ENCODE assay signal across 14 cellular contexts in the genomic region with DNA sequence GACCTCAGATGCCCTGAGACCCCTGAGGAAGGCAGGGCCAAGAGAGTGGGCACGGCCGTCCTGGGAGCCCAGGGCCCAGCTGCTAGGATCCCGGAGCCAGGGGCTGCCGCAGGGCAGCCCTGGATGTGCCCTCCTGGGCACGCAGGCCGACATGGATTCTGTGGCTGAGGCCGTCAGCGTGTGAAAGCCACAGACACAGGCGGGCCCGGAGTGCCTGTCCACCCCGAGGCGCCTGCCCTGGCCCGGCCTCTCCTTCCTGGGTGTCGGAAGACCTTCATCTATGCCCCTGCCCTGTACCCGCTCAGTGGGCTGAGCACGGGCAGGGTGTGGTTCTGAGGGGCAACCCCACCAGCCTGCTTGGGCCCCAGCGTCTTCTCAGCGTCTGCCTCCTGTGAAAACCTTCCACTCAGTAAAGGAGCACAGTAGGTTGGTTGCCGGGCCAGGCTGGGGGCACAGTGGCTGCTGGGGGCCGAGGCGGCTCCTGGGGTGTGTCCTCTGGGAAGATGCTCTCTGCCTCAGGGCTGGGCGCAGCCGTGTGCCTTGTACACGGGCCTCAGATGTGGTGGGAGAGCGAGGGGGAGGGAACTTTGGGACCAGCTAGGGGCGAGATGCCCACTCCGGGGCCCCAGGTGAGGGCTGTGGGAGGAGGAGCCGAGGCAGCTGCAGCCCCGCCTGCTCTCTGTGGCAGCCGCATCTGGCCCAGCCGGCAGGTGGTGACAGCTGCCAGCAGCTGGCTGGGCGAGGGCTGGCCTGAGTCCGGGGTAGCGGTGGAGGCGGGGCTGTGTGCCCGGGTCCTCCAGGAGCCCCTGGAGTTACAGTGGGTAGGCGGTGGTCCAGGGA. TPM values are rescaled to one million over a fixed set of nuclear protein-coding genes. Genes with fewer than 3 reads are reported as not detected.
DNase-seq lines count a peak whose midpoint lies in the region; ATAC-seq, FAIRE-seq and TF ChIP-seq lines count a peak whose summit lies in the region.
"Had no signal": no experiment of that assay in that cellular context is flagged by ENCODE, and none has a peak within 500 bp of the region (broad histone marks: within the 10 kb centered on the region; RNA-seq: fewer than 3 reads in every experiment).

No MANE protein-coding gene starts in this region.

- H3K4me2 ChIP-seq in K562 (ENCODE audit: insufficient read depth, low read length): no peak overlapping the region

- no peaks in the 10 kb centered on the region for H4K20me1 ChIP-seq in K562 (replicated peaks; ENCODE audit: control insufficient read depth, insufficient read depth, low read length)

- in situ Hi-C loops in K562 (cut with MboI): no loop called here

- H3K9ac ChIP-seq in K562 (ENCODE audit: insufficient read depth in 1 of 2, low read depth in 2 of 2, low read length in 2 of 2): no peak overlapping the region

- peak; percentile 50 for TF ChIP-seq CTCF in LNCaP clone FGC (IDR thresholded peaks at IDR 0.05; ENCODE audit: control insufficient read depth, extremely low read depth, insufficient read depth)
- peak in 1 of 3 experiments; percentile 17; a peak in 1 of 6 replicates for TF ChIP-seq CTCF in K562 (IDR thresholded peaks at IDR 0.05 in 2 of 3, conservative IDR thresholded peaks at IDR 0.05 in 1 of 3; ENCODE audit: insufficient read depth in 2 of 3, low read depth in 1 of 3, low read length in 3 of 3)
- no peak for TF ChIP-seq CTCF in stomach (IDR thresholded peaks at IDR 0.05)
- TF ChIP-seq CTCF in type B pancreatic cell (conservative IDR thresholded peaks at IDR 0.05): no peak

- peaks cover 3 to 93% of the 10 kb centered on the region in 2 experiments; a peak in 4 of 5 replicates for H3K4me1 ChIP-seq in K562 (replicated peaks in 1 of 2; ENCODE audit: control insufficient read depth in 2 of 2, insufficient read depth in 2 of 2, low read length in 2 of 2)
- H3K4me1 ChIP-seq in stomach: peaks cover 28 to 71% (median 63%) of the 10 kb centered on the region in 4 donors
- H3K4me1 ChIP-seq: upper lobe of right lung had no signal

- WGBS in K562 (ENCODE audit: insufficient coverage, low coverage, missing lambda C conversion rate): 36% methylated on average over 22 of the region's 37 CpGs
- 51 to 64% (median 53%) methylated on average over 14 to 37 of the region's 37 CpGs for WGBS in stomach, 5 donors

- no peak for DNase-seq in activated CD8-positive, alpha-beta memory T cell treated with anti-CD3 and anti-CD28 coated beads, Interleukin-2, amount 10 ng/mL, durations not matched to agents 7 days and 5 days
- no peak for DNase-seq in activated CD8-positive, alpha-beta memory T cell treated with anti-CD3 and anti-CD28 coated beads, Interleukin-2, amount 50 U/mL, for 48 hours
- DNase-seq in LNCaP clone FGC (ENCODE audit: low read depth): no peak
- peak in 1 of 4 experiments; percentile 46 for DNase-seq in K562 (ENCODE audit: extremely low read depth in 1 of 4, low spot score in 3 of 4)
- peak; percentile 49 for DNase-seq in stomach
- DNase-seq in type B pancreatic cell (ENCODE audit: extremely low spot score, unreplicated experiment): no peak
- DNase-seq in natural killer cell treated with Interleukin-12 subunit alpha and Interleukin-12 subunit beta and Interleukin-15 and Interleukin-18, amount 100 ng/mL, for 72 hours (ENCODE audit: low spot score): no peak
- DNase-seq in AG20443 (ENCODE audit: low spot score): no peak
- DNase-seq: AML-193, GDM1, kidney, upper lobe of right lung had no signal

- 0 out of 5 replicates have a peak, but pooled peaks cover 0 to 6% of the 10 kb centered on the region in 2 experiments for H3K27me3 ChIP-seq in K562 (ENCODE audit: control insufficient read depth in 2 of 2, insufficient read depth in 2 of 2, low read length in 2 of 2)
- H3K27me3 ChIP-seq in stomach: peaks cover 0 to 53% (median 8%) of the 10 kb centered on the region in 3 donors

- CTCF ChIA-PET in activated CD8-positive, alpha-beta memory T cell treated with anti-CD3 and anti-CD28 coated beads, Interleukin-2, amount 10 ng/mL, durations not matched to agents 7 days and 5 days (lab: Charles Lee): no interaction called here
- CTCF ChIA-PET in K562 (lab: Yijun Ruan, JAX; ENCODE audit: low intra/inter-chr PET ratio): no interaction called here

- H3K4me3 Mint-ChIP-seq in activated CD8-positive, alpha-beta memory T cell treated with anti-CD3 and anti-CD28 coated beads, Interleukin-2, amount 10 ng/mL, durations not matched to agents 7 days and 5 days: no peak overlapping the region
- no peak overlapping the region for H3K4me3 Mint-ChIP-seq in type B pancreatic cell
- no peak overlapping the region for H3K4me3 Mint-ChIP-seq in natural killer cell treated with Interleukin-12 subunit alpha and Interleukin-12 subunit beta and Interleukin-15 and Interleukin-18, amount 100 ng/mL, for 72 hours

- intact Hi-C loops in K562 (cut with micrococcal nuclease) (no loop called here), stomach (cut with DNase I; ENCODE audit: low total_unique reads) (no loop called here)

- no peaks in the 10 kb centered on the region for H3K36me3 Mint-ChIP-seq in activated CD8-positive, alpha-beta memory T cell treated with anti-CD3 and anti-CD28 coated beads, Interleukin-2, amount 10 ng/mL, durations not matched to agents 7 days and 5 days
- no peaks in the 10 kb centered on the region for H3K36me3 Mint-ChIP-seq in type B pancreatic cell
- no peaks in the 10 kb centered on the region for H3K36me3 Mint-ChIP-seq in natural killer cell treated with Interleukin-12 subunit alpha and Interleukin-12 subunit beta and Interleukin-15 and Interleukin-18, amount 100 ng/mL, for 72 hours

- no peak overlapping the region for H3K27ac ChIP-seq in K562 (ENCODE audit: extremely low read depth, low read depth, low read length)
- no peak overlapping the region for H3K27ac ChIP-seq in stomach
- H3K27ac ChIP-seq: upper lobe of right lung had no signal

- no peaks in the 10 kb centered on the region for H3K9me3 ChIP-seq in K562 (replicated peaks; ENCODE audit: control insufficient read depth, insufficient read depth, low read depth, low read length)
- no peaks in the 10 kb centered on the region for H3K9me3 ChIP-seq in stomach
- H3K9me3 ChIP-seq: upper lobe of right lung had no signal

- no peak for TF ChIP-seq POLR2A in K562 (conservative IDR thresholded peaks at IDR 0.05)
- no peak for TF ChIP-seq POLR2A in stomach (IDR thresholded peaks at IDR 0.05)

- no peaks in the 10 kb centered on the region for H3K27me3 Mint-ChIP-seq in activated CD8-positive, alpha-beta memory T cell treated with anti-CD3 and anti-CD28 coated beads, Interleukin-2, amount 10 ng/mL, durations not matched to agents 7 days and 5 days
- no peaks in the 10 kb centered on the region for H3K27me3 Mint-ChIP-seq in type B pancreatic cell
- no peaks in the 10 kb centered on the region for H3K27me3 Mint-ChIP-seq in natural killer cell treated with Interleukin-12 subunit alpha and Interleukin-12 subunit beta and Interleukin-15 and Interleukin-18, amount 100 ng/mL, for 72 hours

- FAIRE-seq in K562 (lab: Jason Lieb, UNC): no peak
- FAIRE-seq: endometrium, GM18507, kidney had no signal

- no peaks in the 10 kb centered on the region for H3K79me2 ChIP-seq in K562 (ENCODE audit: control insufficient read depth, insufficient read depth, low read length)

- ATAC-seq in activated CD8-positive, alpha-beta memory T cell treated with anti-CD3 and anti-CD28 coated beads, Interleukin-2, amount 10 ng/mL, durations not matched to agents 7 days and 5 days: peak; percentile 40
- ATAC-seq in K562: no peak
- no peak for ATAC-seq in natural killer cell treated with Interleukin-12 subunit alpha and Interleukin-12 subunit beta and Interleukin-15 and Interleukin-18, amount 100 ng/mL, for 72 hours
- ATAC-seq: upper lobe of right lung had no signal

- H3K4me1 Mint-ChIP-seq in activated CD8-positive, alpha-beta memory T cell treated with anti-CD3 and anti-CD28 coated beads, Interleukin-2, amount 10 ng/mL, durations not matched to agents 7 days and 5 days: no peaks in the 10 kb centered on the region
- no peaks in the 10 kb centered on the region for H3K4me1 Mint-ChIP-seq in type B pancreatic cell (ENCODE audit: unreplicated experiment)
- H3K4me1 Mint-ChIP-seq in natural killer cell treated with Interleukin-12 subunit alpha and Interleukin-12 subunit beta and Interleukin-15 and Interleukin-18, amount 100 ng/mL, for 72 hours (ENCODE audit: low read depth in 2 of 2): no peaks in the 10 kb centered on the region

- TF ChIP-seq RAD21 in K562 (CRISPR knock-in tag; conservative IDR thresholded peaks at IDR 0.05 in 1 of 2, IDR thresholded peaks at IDR 0.05 in 1 of 2): no peak

- H3K9me1 ChIP-seq in K562 (ENCODE audit: control insufficient read depth, insufficient read depth, low read length): no peaks in the 10 kb centered on the region

- H3K4me3 ChIP-seq in LNCaP clone FGC (ENCODE audit: low read depth, low read length) (no peak overlapping the region), K562 (no peak overlapping the region), stomach (no peak overlapping the region)
- H3K4me3 ChIP-seq: upper lobe of right lung had no signal

- POLR2A ChIA-PET in K562 (lab: Yijun Ruan, JAX): no interaction called here

- no peaks in the 10 kb centered on the region for H3K9me3 Mint-ChIP-seq in activated CD8-positive, alpha-beta memory T cell treated with anti-CD3 and anti-CD28 coated beads, Interleukin-2, amount 10 ng/mL, durations not matched to agents 7 days and 5 days (ENCODE audit: low read depth)
- H3K9me3 Mint-ChIP-seq in type B pancreatic cell: no peaks in the 10 kb centered on the region
- no peaks in the 10 kb centered on the region for H3K9me3 Mint-ChIP-seq in natural killer cell treated with Interleukin-12 subunit alpha and Interleukin-12 subunit beta and Interleukin-15 and Interleukin-18, amount 100 ng/mL, for 72 hours

- no peak overlapping the region for H2AFZ ChIP-seq in K562 (ENCODE audit: low read depth, low read length)

- no peak overlapping the region for H3K27ac Mint-ChIP-seq in activated CD8-positive, alpha-beta memory T cell treated with anti-CD3 and anti-CD28 coated beads, Interleukin-2, amount 10 ng/mL, durations not matched to agents 7 days and 5 days
- H3K27ac Mint-ChIP-seq in type B pancreatic cell: no peak overlapping the region
- no peak overlapping the region for H3K27ac Mint-ChIP-seq in natural killer cell treated with Interleukin-12 subunit alpha and Interleukin-12 subunit beta and Interleukin-15 and Interleukin-18, amount 100 ng/mL, for 72 hours

- TF ChIP-seq EP300 in K562 (IDR thresholded peaks at IDR 0.05; ENCODE audit: low read length): no peak
- TF ChIP-seq EP300 in stomach (IDR thresholded peaks at IDR 0.05): no peak

- no peaks in the 10 kb centered on the region for H3K36me3 ChIP-seq in K562 (ENCODE audit: control insufficient read depth, insufficient read depth, low read length)
- H3K36me3 ChIP-seq in stomach: no peaks in the 10 kb centered on the region
- H3K36me3 ChIP-seq: upper lobe of right lung had no signal

- no TSS peak for BruUV-seq in K562 (replicated peaks; lab: Mats Ljungman, UMichigan)

RNA-seq across cellular contexts. Expression of a gene that starts 20.8 kb away (rescaled TPM):
- total RNA-seq in activated CD8-positive, alpha-beta memory T cell treated with anti-CD3 and anti-CD28 coated beads, Interleukin-2, amount 10 ng/mL, durations not matched to agents 7 days and 5 days: 1 to 10 TPM; 8.4 to 9.3 TPM
- total RNA-seq in K562 (2011; cell fraction: chromatin; rRNA removed; ENCODE audit: low replicate concordance): 24.3 and 107 TPM in 2 replicates
- 71.6 and 76.2 TPM in 2 replicates for total RNA-seq in K562 (2011; cell fraction: nucleolus; rRNA removed)
- total RNA-seq in K562 (2011; cell fraction: nucleoplasm; rRNA removed): 78.9 and 124 TPM in 2 replicates
- total RNA-seq in K562 (2014; rRNA removed): 21.6 and 30.7 TPM in 2 replicates
- 5.3 and 7.1 TPM in 2 replicates for total RNA-seq in K562 (2014; rRNA removed; fragmentation: Illumina TruSeq; extraction: Trizol)
- 10.4 and 11.4 TPM in 2 replicates for total RNA-seq in K562 (2015; rRNA removed; fragmentation: Illumina TruSeq; extraction: Trizol)
- total RNA-seq in K562 (2021): 45.6 and 49.9 TPM in 2 replicates
- polyA plus RNA-seq in K562 (2011; rRNA removed): 14.6 and 18.3 TPM in 2 replicates
- 39.0 and 72.2 TPM in 2 replicates for polyA plus RNA-seq in K562 (2011; cell fraction: cytosol; rRNA removed)
- 55.9 and 72.5 TPM in 2 replicates for polyA plus RNA-seq in K562 (2011; cell fraction: nucleus; rRNA removed)
- 28.5 and 35.1 TPM in 2 replicates for polyA plus RNA-seq in K562 (2012)
- polyA plus RNA-seq in K562 (2014; fragmentation: Illumina TruSeq; extraction: Trizol): 17.1 and 25.2 TPM in 2 replicates
- under 1 TPM; 0.34 to 0.53 TPM for polyA plus RNA-seq in K562 (2014; fragmentation: Nextera tagmentation; extraction: Ambion mirVana)
- polyA plus RNA-seq in K562 (2014; rRNA removed): 15.1 and 15.6 TPM in 2 replicates
- polyA minus RNA-seq in K562 (2011; rRNA and poly(A)+ RNA removed): 73.8 and 144 TPM in 2 replicates
- polyA minus RNA-seq in K562 (2011; cell fraction: cytosol; rRNA and poly(A)+ RNA removed): 42.8 and 52.2 TPM in 2 replicates
- polyA minus RNA-seq in K562 (2011; cell fraction: nucleus; rRNA and poly(A)+ RNA removed): 20.8 and 21.0 TPM in 2 replicates
- 10 to 100 TPM in 3 of 5 donors, 1 to 10 TPM in 2; 3.5 to 42.7 (median 19.6) TPM for total RNA-seq in stomach
- polyA plus RNA-seq in stomach: 10 to 100 TPM in 1 of 3 donors, 1 to 10 TPM in 2; 5.8 to 10.3 (median 9.2) TPM
- total RNA-seq in type B pancreatic cell (ENCODE audit: low replicate concordance): 20.5 and 30.9 TPM in 2 replicates
- 10 to 100 TPM; 15.2 to 16.6 TPM for total RNA-seq in natural killer cell treated with Interleukin-12 subunit alpha and Interleukin-12 subunit beta and Interleukin-15 and Interleukin-18, amount 100 ng/mL, for 72 hours

RNA-seq across cellular contexts. Expression of a gene that starts 39.0 kb away (rescaled TPM):
- total RNA-seq in activated CD8-positive, alpha-beta memory T cell treated with anti-CD3 and anti-CD28 coated beads, Interleukin-2, amount 10 ng/mL, durations not matched to agents 7 days and 5 days: not detected
- 5.5 and 11.7 TPM in 2 replicates for total RNA-seq in K562 (2011; cell fraction: chromatin; rRNA removed; ENCODE audit: low replicate concordance)
- 8.4 and 9.3 TPM in 2 replicates for total RNA-seq in K562 (2011; cell fraction: nucleolus; rRNA removed)
- 4.1 and 4.2 TPM in 2 replicates for total RNA-seq in K562 (2011; cell fraction: nucleoplasm; rRNA removed)
- total RNA-seq in K562 (2014; rRNA removed) (1.6 TPM in 2 replicates), K562 (2014; rRNA removed; fragmentation: Illumina TruSeq; extraction: Trizol) (0.40 and 0.96 TPM in 2 replicates), K562 (2015; rRNA removed; fragmentation: Illumina TruSeq; extraction: Trizol) (1.8 and 2.2 TPM in 2 replicates), K562 (2021) (3.1 and 4.2 TPM in 2 replicates), stomach (1 to 10 TPM in 2 of 5 donors, under 1 TPM in 1, not detected in 2; 0.18 to 5.8 (median 3.5) TPM), type B pancreatic cell (ENCODE audit: low replicate concordance) (2.8 and 3.8 TPM in 2 replicates)
- polyA plus RNA-seq in K562 (2011; rRNA removed) (0.95 and 2.0 TPM in 2 replicates), K562 (2014; fragmentation: Illumina TruSeq; extraction: Trizol) (0.56 and 0.69 TPM in 2 replicates), K562 (2014; fragmentation: Nextera tagmentation; extraction: Ambion mirVana) (under 1 TPM; 0.11 to 0.24 TPM), K562 (2014; rRNA removed) (1.4 and 2.1 TPM in 2 replicates), stomach (1 to 10 TPM in 1 of 3 donors, under 1 TPM in 1, not detected in 1; 0.68 to 8.9 TPM)
- 1.0 and 2.7 TPM in 2 replicates for polyA plus RNA-seq in K562 (2011; cell fraction: cytosol; rRNA removed)
- 9.1 and 12.1 TPM in 2 replicates for polyA plus RNA-seq in K562 (2011; cell fraction: nucleus; rRNA removed)
- 4.4 and 8.2 TPM in 2 replicates for polyA plus RNA-seq in K562 (2012)
- polyA minus RNA-seq in K562 (2011; rRNA and poly(A)+ RNA removed): 0.51 and 0.74 TPM in 2 replicates
- 1.7 TPM in 2 replicates for polyA minus RNA-seq in K562 (2011; cell fraction: cytosol; rRNA and poly(A)+ RNA removed)
- 3.9 and 6.3 TPM in 2 replicates for polyA minus RNA-seq in K562 (2011; cell fraction: nucleus; rRNA and poly(A)+ RNA removed)
- total RNA-seq in natural killer cell treated with Interleukin-12 subunit alpha and Interleukin-12 subunit beta and Interleukin-15 and Interleukin-18, amount 100 ng/mL, for 72 hours: under 1 TPM in 1 of 2 donors, not detected in 1; 0.88 TPM

RNA-seq across cellular contexts. Expression of a gene that starts 45.3 kb away (rescaled TPM):
- 10 to 100 TPM; 27.1 to 28.1 TPM for total RNA-seq in activated CD8-positive, alpha-beta memory T cell treated with anti-CD3 and anti-CD28 coated beads, Interleukin-2, amount 10 ng/mL, durations not matched to agents 7 days and 5 days
- 7.8 and 35.6 TPM in 2 replicates for total RNA-seq in K562 (2011; cell fraction: chromatin; rRNA removed; ENCODE audit: low replicate concordance)
- 35.8 and 36.4 TPM in 2 replicates for total RNA-seq in K562 (2011; cell fraction: nucleolus; rRNA removed)
- 12.5 and 18.8 TPM in 2 replicates for total RNA-seq in K562 (2011; cell fraction: nucleoplasm; rRNA removed)
- total RNA-seq in K562 (2014; rRNA removed) (9.9 and 10.1 TPM in 2 replicates), K562 (2014; rRNA removed; fragmentation: Illumina TruSeq; extraction: Trizol) (0.26 and 0.69 TPM in 2 replicates), K562 (2015; rRNA removed; fragmentation: Illumina TruSeq; extraction: Trizol) (3.1 and 4.8 TPM in 2 replicates), K562 (2021) (13.6 and 16.1 TPM in 2 replicates), stomach (100 to 1,000 TPM in 1 of 5 donors, 10 to 100 TPM in 3, 1 to 10 TPM in 1; 8.8 to 278 (median 92.4) TPM), type B pancreatic cell (ENCODE audit: low replicate concordance) (20.7 and 37.2 TPM in 2 replicates)
- polyA plus RNA-seq in K562 (2011; rRNA removed) (1.2 and 2.2 TPM in 2 replicates), K562 (2014; fragmentation: Illumina TruSeq; extraction: Trizol) (0.30 and 1.2 TPM in 2 replicates), K562 (2014; fragmentation: Nextera tagmentation; extraction: Ambion mirVana) (under 1 TPM; 0.04 to 0.13 TPM), K562 (2014; rRNA removed) (11.2 and 14.1 TPM in 2 replicates), stomach (10 to 100 TPM; 10.8 to 21.9 (median 15.4) TPM)
- polyA plus RNA-seq in K562 (2011; cell fraction: cytosol; rRNA removed): 0.90 and 2.8 TPM in 2 replicates
- polyA plus RNA-seq in K562 (2011; cell fraction: nucleus; rRNA removed): 34.5 and 72.8 TPM in 2 replicates
- 9.8 and 26.2 TPM in 2 replicates for polyA plus RNA-seq in K562 (2012)
- polyA minus RNA-seq in K562 (2011; rRNA and poly(A)+ RNA removed): 0.36 and 0.70 TPM in 2 replicates
- polyA minus RNA-seq in K562 (2011; cell fraction: cytosol; rRNA and poly(A)+ RNA removed): 7.3 and 13.7 TPM in 2 replicates
- polyA minus RNA-seq in K562 (2011; cell fraction: nucleus; rRNA and poly(A)+ RNA removed): 10.0 and 12.1 TPM in 2 replicates
- 10 to 100 TPM; 15.7 to 17.5 TPM for total RNA-seq in natural killer cell treated with Interleukin-12 subunit alpha and Interleukin-12 subunit beta and Interleukin-15 and Interleukin-18, amount 100 ng/mL, for 72 hours

RNA-seq across cellular contexts. Expression of a gene that starts 58.8 kb away (rescaled TPM):
- total RNA-seq in activated CD8-positive, alpha-beta memory T cell treated with anti-CD3 and anti-CD28 coated beads, Interleukin-2, amount 10 ng/mL, durations not matched to agents 7 days and 5 days: 10 to 100 TPM; 22.9 to 27.6 TPM
- 27.1 and 96.1 TPM in 2 replicates for total RNA-seq in K562 (2011; cell fraction: chromatin; rRNA removed; ENCODE audit: low replicate concordance)
- total RNA-seq in K562 (2011; cell fraction: nucleolus; rRNA removed): 70.2 and 86.6 TPM in 2 replicates
- total RNA-seq in K562 (2011; cell fraction: nucleoplasm; rRNA removed): 28.7 and 35.0 TPM in 2 replicates
- total RNA-seq in K562 (2014; rRNA removed): 17.0 and 19.1 TPM in 2 replicates
- total RNA-seq in K562 (2014; rRNA removed; fragmentation: Illumina TruSeq; extraction: Trizol): 1.2 and 1.7 TPM in 2 replicates
- 6.1 and 6.3 TPM in 2 replicates for total RNA-seq in K562 (2015; rRNA removed; fragmentation: Illumina TruSeq; extraction: Trizol)
- 18.4 and 22.0 TPM in 2 replicates for total RNA-seq in K562 (2021)
- 5.6 and 6.8 TPM in 2 replicates for polyA plus RNA-seq in K562 (2011; rRNA removed)
- 5.6 and 16.4 TPM in 2 replicates for polyA plus RNA-seq in K562 (2011; cell fraction: cytosol; rRNA removed)
- 86.6 and 144 TPM in 2 replicates for polyA plus RNA-seq in K562 (2011; cell fraction: nucleus; rRNA removed)
- 13.1 and 23.6 TPM in 2 replicates for polyA plus RNA-seq in K562 (2012)
- 2.6 and 7.3 TPM in 2 replicates for polyA plus RNA-seq in K562 (2014; fragmentation: Illumina TruSeq; extraction: Trizol)
- polyA plus RNA-seq in K562 (2014; fragmentation: Nextera tagmentation; extraction: Ambion mirVana): under 1 TPM; 0.17 to 0.27 TPM
- 15.3 and 15.7 TPM in 2 replicates for polyA plus RNA-seq in K562 (2014; rRNA removed)
- polyA minus RNA-seq in K562 (2011; rRNA and poly(A)+ RNA removed): 1.9 and 2.5 TPM in 2 replicates
- polyA minus RNA-seq in K562 (2011; cell fraction: cytosol; rRNA and poly(A)+ RNA removed): 5.5 and 7.7 TPM in 2 replicates
- 17.1 and 17.2 TPM in 2 replicates for polyA minus RNA-seq in K562 (2011; cell fraction: nucleus; rRNA and poly(A)+ RNA removed)
- 100 to 1,000 TPM in 1 of 5 donors, 10 to 100 TPM in 1, 1 to 10 TPM in 3; 5.8 to 176 (median 8.8) TPM for total RNA-seq in stomach
- 1 to 10 TPM; 3.8 to 6.6 (median 5.4) TPM for polyA plus RNA-seq in stomach
- total RNA-seq in type B pancreatic cell (ENCODE audit: low replicate concordance): 17.0 and 21.2 TPM in 2 replicates
- 10 to 100 TPM; 15.4 to 19.6 TPM for total RNA-seq in natural killer cell treated with Interleukin-12 subunit alpha and Interleukin-12 subunit beta and Interleukin-15 and Interleukin-18, amount 100 ng/mL, for 72 hours
